Comparison of ENCODE assay signal across 19 cellular contexts in genomic region chrX:15646543-15646942, GRCh38. TPM values are rescaled to one million over a fixed set of nuclear protein-coding genes. Genes with fewer than 3 reads are reported as not detected.
DNase-seq lines count a peak whose midpoint lies in the region; ATAC-seq and TF ChIP-seq lines count a peak whose summit lies in the region.
"Had no signal": no experiment of that assay in that cellular context is flagged by ENCODE, and none has a peak within 500 bp of the region (broad histone marks: within the 10 kb centered on the region; RNA-seq: fewer than 3 reads in every experiment).

No MANE protein-coding gene starts in this region.

- TF ChIP-seq CTCF in gastroesophageal sphincter (IDR thresholded peaks at IDR 0.05): no peak
- no peak for TF ChIP-seq CTCF in tibial artery (IDR thresholded peaks at IDR 0.05)

- TF ChIP-seq EP300 in gastroesophageal sphincter (IDR thresholded peaks at IDR 0.05): no peak

- no peaks in the 10 kb centered on the region for H3K27me3 Mint-ChIP-seq in activated naive CD8-positive, alpha-beta T cell treated with anti-CD3 and anti-CD28 coated beads, Interleukin-2, amount 50 U/mL, for 24 hours

- H3K27ac ChIP-seq in gastroesophageal sphincter (no peak overlapping the region), tibial artery (no peak overlapping the region)
- H3K27ac ChIP-seq: BLaER1 had no signal

- intact Hi-C loops in left cardiac atrium (cut with DNase I) (loop anchor here in 1 of 2 donors (10.0 kb wide), 1 partner anchor 142 kb away; the partner anchor contains the start of gene BMX), Right ventricle myocardium inferior (cut with DNase I) (loop anchor here (5.0 to 10.0 kb wide), 2 partner anchors 52 to 149 kb away; no protein-coding TSS in a partner anchor), sciatic nerve (cut with DNase I) (no loop called here), tibial artery (cut with DNase I; ENCODE audit: low total_unique reads) (no loop called here)

- ATAC-seq in left cardiac atrium (no peak), Right ventricle myocardium inferior (no peak), gastroesophageal sphincter (peak; percentile 10), sciatic nerve (no peak)
- ATAC-seq in activated naive CD8-positive, alpha-beta T cell treated with anti-CD3 and anti-CD28 coated beads, Interleukin-2, amount 50 U/mL, for 24 hours: no peak

- H3K4me3 ChIP-seq in gastroesophageal sphincter: no peak overlapping the region
- no peak overlapping the region for H3K4me3 ChIP-seq in tibial artery
- H3K4me3 ChIP-seq: BLaER1, HAP-1 had no signal

- no CpG with 5 or more reads among the region's 27 CpGs for WGBS in gastroesophageal sphincter (ENCODE audit: low coverage in 1 of 2), 2 donors

- H3K36me3 ChIP-seq in gastroesophageal sphincter (no peaks in the 10 kb centered on the region), tibial artery (no peaks in the 10 kb centered on the region)
- H3K36me3 ChIP-seq: BLaER1, HAP-1 had no signal

- no peak overlapping the region for H3K4me3 Mint-ChIP-seq in activated naive CD8-positive, alpha-beta T cell treated with anti-CD3 and anti-CD28 coated beads, Interleukin-2, amount 50 U/mL, for 24 hours
- H3K4me3 Mint-ChIP-seq: CD14-positive monocyte; CD4-positive, alpha-beta memory T cell had no signal

- no peaks in the 10 kb centered on the region for H3K36me3 Mint-ChIP-seq in activated naive CD8-positive, alpha-beta T cell treated with anti-CD3 and anti-CD28 coated beads, Interleukin-2, amount 50 U/mL, for 24 hours (ENCODE audit: low read depth)
- H3K36me3 Mint-ChIP-seq: CD14-positive monocyte; CD4-positive, alpha-beta memory T cell had no signal

- peak; percentile 18 for DNase-seq in left cardiac atrium
- no peak for DNase-seq in Right ventricle myocardium inferior (ENCODE audit: missing footprints)
- peak; percentile 56 for DNase-seq in sciatic nerve (ENCODE audit: low spot score)
- DNase-seq in tibial artery: no peak
- DNase-seq in activated naive CD8-positive, alpha-beta T cell treated with anti-CD3 and anti-CD28 coated beads, Interleukin-2, amount 50 U/mL, for 24 hours: no peak
- no peak for DNase-seq in NCI-H2029 treated with DMSO at 0.1 percent for 48 hours (lab: John Stamatoyannopoulos, UW)
- DNase-seq: 8988T; CD4-positive, alpha-beta memory T cell; DMS153; DMS79; GDM1; GOT3 had no signal

- H3K4me1 Mint-ChIP-seq in activated naive CD8-positive, alpha-beta T cell treated with anti-CD3 and anti-CD28 coated beads, Interleukin-2, amount 50 U/mL, for 24 hours: peaks cover 8% of the 10 kb centered on the region

- TF ChIP-seq POLR2A in gastroesophageal sphincter (IDR thresholded peaks at IDR 0.05): no peak

- no peaks in the 10 kb centered on the region for H3K27me3 ChIP-seq in gastroesophageal sphincter
- no peaks in the 10 kb centered on the region for H3K27me3 ChIP-seq in tibial artery

- H3K4me1 ChIP-seq in gastroesophageal sphincter: no peaks in the 10 kb centered on the region
- H3K4me1 ChIP-seq in tibial artery: no peaks in the 10 kb centered on the region
- H3K4me1 ChIP-seq: BLaER1 had no signal

- H3K9me3 Mint-ChIP-seq in activated naive CD8-positive, alpha-beta T cell treated with anti-CD3 and anti-CD28 coated beads, Interleukin-2, amount 50 U/mL, for 24 hours: no peaks in the 10 kb centered on the region
- H3K9me3 Mint-ChIP-seq: CD4-positive, alpha-beta memory T cell had no signal

- H3K27ac Mint-ChIP-seq in activated naive CD8-positive, alpha-beta T cell treated with anti-CD3 and anti-CD28 coated beads, Interleukin-2, amount 50 U/mL, for 24 hours: no peak overlapping the region
- H3K27ac Mint-ChIP-seq: CD4-positive, alpha-beta memory T cell had no signal

- H3K9me3 ChIP-seq in gastroesophageal sphincter (no peaks in the 10 kb centered on the region), tibial artery (no peaks in the 10 kb centered on the region)
- H3K9me3 ChIP-seq: BLaER1, HAP-1 had no signal

RNA-seq across cellular contexts. Expression of gene CLTRN, which starts 18.1 kb away (rescaled TPM):
- total RNA-seq in left cardiac atrium (under 1 TPM; 0.31 to 0.53 TPM), Right ventricle myocardium inferior (0.70 TPM), gastroesophageal sphincter (1 to 10 TPM in 1 of 4 donors, under 1 TPM in 2, not detected in 1; 0.40 to 1.2 (median 0.74) TPM), sciatic nerve (0.45 TPM)
- total RNA-seq: A673 had no signal

RNA-seq across cellular contexts. Expression of gene ACE2, which starts 45.8 kb away (rescaled TPM):
- total RNA-seq in left cardiac atrium (10 to 100 TPM; 14.3 to 17.2 TPM), Right ventricle myocardium inferior (16.6 TPM), gastroesophageal sphincter (1 to 10 TPM in 3 of 4 donors, under 1 TPM in 1; 0.62 to 4.5 (median 2.1) TPM), sciatic nerve (not detected)
- total RNA-seq: A673; CD4-positive, alpha-beta memory T cell; Daoy; HT-29 had no signal

Comparison
In these comparisons a context has a peak if more than half of its experiments do, and no peak if none do; other contexts are left out.
1. DNase-seq: peak in left cardiac atrium (single experiment) and sciatic nerve (single experiment); none in Right ventricle myocardium inferior (single experiment), tibial artery (0 of 2), activated naive CD8-positive, alpha-beta T cell treated with anti-CD3 and anti-CD28 coated beads, Interleukin-2, amount 50 U/mL, for 24 hours (single experiment) and NCI-H2029 treated with DMSO at 0.1 percent for 48 hours (single experiment).